ENCODE assay signal across 20 cellular contexts in genomic region chr22:47996446-47996857, GRCh38.
A peak's percentile ranks its signal among the peaks of the same experiment; 100 is the strongest.
DNase-seq lines count a peak whose midpoint lies in the region; ATAC-seq and TF ChIP-seq lines count a peak whose summit lies in the region.
"Had no signal": no experiment of that assay in that cellular context is flagged by ENCODE, and none has a peak within 500 bp of the region (broad histone marks: within the 10 kb centered on the region; RNA-seq: fewer than 3 reads in every experiment).

No MANE protein-coding gene starts in this region.

- no peak for TF ChIP-seq CTCF in type B pancreatic cell (conservative IDR thresholded peaks at IDR 0.05)

- H3K27me3 Mint-ChIP-seq in activated CD4-positive, alpha-beta T cell treated with anti-CD3 and anti-CD28 coated beads, Interleukin-2, amount 10 ng/mL, durations not matched to agents 24 days and 14 days = no peaks in the 10 kb centered on the region
- no peaks in the 10 kb centered on the region for H3K27me3 Mint-ChIP-seq in type B pancreatic cell
- H3K27me3 Mint-ChIP-seq: activated CD4-positive, alpha-beta T cell treated with anti-CD3 and anti-CD28 coated beads, Interleukin-2, amount 10 ng/mL, durations not matched to agents 7 days and 5 days had no signal

- no peak overlapping the region for H3K27ac Mint-ChIP-seq in activated CD4-positive, alpha-beta T cell treated with anti-CD3 and anti-CD28 coated beads, Interleukin-2, amount 10 ng/mL, durations not matched to agents 24 days and 14 days
- no peak overlapping the region for H3K27ac Mint-ChIP-seq in type B pancreatic cell
- H3K27ac Mint-ChIP-seq: activated CD4-positive, alpha-beta T cell treated with anti-CD3 and anti-CD28 coated beads, Interleukin-2, amount 10 ng/mL, durations not matched to agents 7 days and 5 days; activated naive CD8-positive, alpha-beta T cell; activated T-helper 17 cell treated with anti-CD3 and anti-CD28 coated beads, Interleukin-2, amount 50 U/mL, for 72 hours had no signal

- no peaks in the 10 kb centered on the region for H3K36me3 Mint-ChIP-seq in activated CD4-positive, alpha-beta T cell treated with anti-CD3 and anti-CD28 coated beads, Interleukin-2, amount 10 ng/mL, durations not matched to agents 24 days and 14 days (ENCODE audit: low read depth)
- no peaks in the 10 kb centered on the region for H3K36me3 Mint-ChIP-seq in type B pancreatic cell
- H3K36me3 Mint-ChIP-seq: activated naive CD8-positive, alpha-beta T cell had no signal

- peak; percentile 48 for ATAC-seq in HG03039 (IDR thresholded peaks at IDR 0.05; ENCODE audit: unreplicated experiment)
- ATAC-seq: activated T-helper 17 cell treated with anti-CD3 and anti-CD28 coated beads, Interleukin-2, amount 50 U/mL, for 72 hours; body of pancreas had no signal

- no peaks in the 10 kb centered on the region for H3K9me3 Mint-ChIP-seq in activated CD4-positive, alpha-beta T cell treated with anti-CD3 and anti-CD28 coated beads, Interleukin-2, amount 10 ng/mL, durations not matched to agents 24 days and 14 days
- no peaks in the 10 kb centered on the region for H3K9me3 Mint-ChIP-seq in type B pancreatic cell
- H3K9me3 Mint-ChIP-seq: activated CD4-positive, alpha-beta T cell treated with anti-CD3 and anti-CD28 coated beads, Interleukin-2, amount 10 ng/mL, durations not matched to agents 7 days and 5 days; activated T-helper 17 cell treated with anti-CD3 and anti-CD28 coated beads, Interleukin-2, amount 50 U/mL, for 72 hours had no signal

- intact Hi-C loops in activated CD4-positive, alpha-beta T cell treated with anti-CD3 and anti-CD28 coated beads, Interleukin-2, amount 10 ng/mL, durations not matched to agents 24 days and 14 days (cut with micrococcal nuclease) = no loop called here

- no peaks in the 10 kb centered on the region for H3K4me1 Mint-ChIP-seq in activated CD4-positive, alpha-beta T cell treated with anti-CD3 and anti-CD28 coated beads, Interleukin-2, amount 10 ng/mL, durations not matched to agents 24 days and 14 days
- H3K4me1 Mint-ChIP-seq in type B pancreatic cell (ENCODE audit: unreplicated experiment) = no peaks in the 10 kb centered on the region
- H3K4me1 Mint-ChIP-seq: activated CD4-positive, alpha-beta T cell treated with anti-CD3 and anti-CD28 coated beads, Interleukin-2, amount 10 ng/mL, durations not matched to agents 7 days and 5 days; activated T-helper 17 cell treated with anti-CD3 and anti-CD28 coated beads, Interleukin-2, amount 50 U/mL, for 72 hours had no signal

- DNase-seq in activated CD4-positive, alpha-beta T cell treated with anti-CD3 and anti-CD28 coated beads, Interleukin-2, amount 10 ng/mL, durations not matched to agents 24 days and 14 days = peak; percentile 31
- no peak for DNase-seq in activated CD4-positive, alpha-beta T cell treated with anti-CD3 and anti-CD28 coated beads for 4 hours
- DNase-seq in RPMI8226 (peak; percentile 98), type B pancreatic cell (ENCODE audit: extremely low spot score, unreplicated experiment) (peak; percentile 40), SIG-M5 treated with dmso at 0.1 percent for 504 hours (lab: John Stamatoyannopoulos, UW; ENCODE audit: unreplicated experiment) (no peak), NCI-H1694 (lab: John Stamatoyannopoulos, UW) (no peak), GOT3 (lab: John Stamatoyannopoulos, UW) (no peak)
- DNase-seq: activated CD4-positive, alpha-beta T cell treated with anti-CD3 and anti-CD28 coated beads, Interleukin-2, amount 10 ng/mL, durations not matched to agents 7 days and 5 days; body of pancreas; mammary epithelial cell; MG63; NCI-H1694 treated with DMSO at 0.1 percent for 48 hours; NCI-H226; NK-92 treated with Interleukin-12 subunit alpha and Interleukin-12 subunit beta, amount 100 ng/mL, for 24 hours; occipital lobe; retina; stimulated activated CD4-positive, alpha-beta T cell treated with anti-CD3 and anti-CD28 coated beads, Interleukin-4, amount 100 ng/mL, for 24 hours had no signal

- no peak overlapping the region for H3K4me3 Mint-ChIP-seq in activated CD4-positive, alpha-beta T cell treated with anti-CD3 and anti-CD28 coated beads, Interleukin-2, amount 10 ng/mL, durations not matched to agents 24 days and 14 days
- no peak overlapping the region for H3K4me3 Mint-ChIP-seq in type B pancreatic cell
- H3K4me3 Mint-ChIP-seq: activated CD4-positive, alpha-beta T cell treated with anti-CD3 and anti-CD28 coated beads, Interleukin-2, amount 10 ng/mL, durations not matched to agents 7 days and 5 days; activated naive CD8-positive, alpha-beta T cell; activated T-helper 17 cell treated with anti-CD3 and anti-CD28 coated beads, Interleukin-2, amount 50 U/mL, for 72 hours had no signal

Comparison
In these comparisons a context has a peak if more than half of its experiments do, and no peak if none do; other contexts are left out.
1. DNase-seq: peak in activated CD4-positive, alpha-beta T cell treated with anti-CD3 and anti-CD28 coated beads, Interleukin-2, amount 10 ng/mL, durations not matched to agents 24 days and 14 days (single experiment), RPMI8226 (single experiment) and type B pancreatic cell (single experiment); none in activated CD4-positive, alpha-beta T cell treated with anti-CD3 and anti-CD28 coated beads for 4 hours (0 of 2), SIG-M5 treated with dmso at 0.1 percent for 504 hours (single experiment), NCI-H1694 (single experiment) and GOT3 (single experiment).